In the genomic region with DNA sequence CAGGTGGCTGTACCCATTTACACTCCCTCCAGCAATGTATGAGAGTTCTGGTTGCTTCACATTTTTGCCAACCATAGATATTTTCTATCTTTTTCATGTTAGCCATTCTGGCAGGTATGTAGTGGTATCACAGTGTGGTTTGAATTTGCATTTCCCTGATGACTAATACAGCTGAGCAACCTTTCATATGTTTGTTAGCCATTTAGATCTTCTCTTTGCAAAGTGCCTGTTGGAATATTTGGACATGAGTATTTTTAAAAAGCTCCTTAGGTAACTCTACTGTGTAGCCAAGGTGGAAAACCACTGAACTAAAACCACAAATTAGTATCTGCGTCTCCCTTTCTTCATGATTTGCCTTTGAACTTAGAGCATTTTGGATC, we compare ENCODE assay signal across 8 cellular contexts. TPM values are rescaled to one million over a fixed set of nuclear protein-coding genes. Genes with fewer than 3 reads are reported as not detected.
DNase-seq lines count a peak whose midpoint lies in the region; ATAC-seq and TF ChIP-seq lines count a peak whose summit lies in the region.

No MANE protein-coding gene starts in this region.

- 93% methylated on average over 1 of the region's 1 CpG for WGBS in heart right ventricle, 2 donors

- H3K9me3 Mint-ChIP-seq in central memory CD8-positive, alpha-beta T cell, result peaks cover 4% of the 10 kb centered on the region

- peak overlapping the region; percentile 61 for H3K4me3 Mint-ChIP-seq in central memory CD8-positive, alpha-beta T cell

- intact Hi-C loops in heart right ventricle (cut with DNase I) (no loop called here), Right ventricle myocardium superior (cut with DNase I) (no loop called here)

- no peaks in the 10 kb centered on the region for H3K27me3 Mint-ChIP-seq in central memory CD8-positive, alpha-beta T cell

- H3K27ac ChIP-seq in heart right ventricle, result peak overlapping the region in 6 of 10 donors; percentile 7 to 96 (median 48)
- H3K27ac ChIP-seq in subcutaneous abdominal adipose tissue (ENCODE audit: low read depth, low read length), result peak overlapping the region; percentile 79

- peaks cover 97% of the 10 kb centered on the region for H3K4me1 Mint-ChIP-seq in central memory CD8-positive, alpha-beta T cell

- H3K4me1 ChIP-seq in heart right ventricle (peaks cover 8 to 100% (median 73%) of the 10 kb centered on the region in 9 donors), subcutaneous abdominal adipose tissue (ENCODE audit: control insufficient read depth in 5 of 5, insufficient read depth in 5 of 5, low read length in 5 of 5) (peaks cover 8 to 86% (median 58%) of the 10 kb centered on the region in 5 donors)

- peak overlapping the region; percentile 100 for H3K27ac Mint-ChIP-seq in central memory CD8-positive, alpha-beta T cell (ENCODE audit: low read depth)

- no peak for TF ChIP-seq CTCF in heart right ventricle (IDR thresholded peaks at IDR 0.05)

- no peak overlapping the region for H3K4me3 ChIP-seq in heart right ventricle
- no peak overlapping the region for H3K4me3 ChIP-seq in subcutaneous abdominal adipose tissue (ENCODE audit: low read depth in 1 of 5, low read length in 5 of 5)

- H3K36me3 ChIP-seq in heart right ventricle (peaks cover 0 to 41% (median 7%) of the 10 kb centered on the region in 9 donors), subcutaneous abdominal adipose tissue (ENCODE audit: control insufficient read depth in 5 of 5, insufficient read depth in 5 of 5, low read length in 5 of 5) (peaks cover 0 to 14% (median 7%) of the 10 kb centered on the region in 5 donors)

- H3K9me3 ChIP-seq in heart right ventricle, result no peaks in the 10 kb centered on the region
- no peaks in the 10 kb centered on the region for H3K9me3 ChIP-seq in subcutaneous abdominal adipose tissue (ENCODE audit: control insufficient read depth in 5 of 5, low read length in 5 of 5)

- peaks cover 67% of the 10 kb centered on the region for H3K36me3 Mint-ChIP-seq in central memory CD8-positive, alpha-beta T cell (ENCODE audit: insufficient read depth)

- H3K9ac ChIP-seq in subcutaneous abdominal adipose tissue (ENCODE audit: low read length in 5 of 5), result no peak overlapping the region

- ATAC-seq in heart right ventricle (no peak), Right ventricle myocardium superior (ENCODE audit: poor library complexity) (no peak), HG03571 (IDR thresholded peaks at IDR 0.05; ENCODE audit: unreplicated experiment) (peak; percentile 38)
- no peak for ATAC-seq in central memory CD8-positive, alpha-beta T cell (replicated peaks; ENCODE audit: extremely low read depth, poor library complexity, severe bottlenecking)

- no peak for DNase-seq in heart right ventricle
- no peak for DNase-seq in Right ventricle myocardium superior
- DNase-seq in central memory CD8-positive, alpha-beta T cell (ENCODE audit: low spot score in 2 of 2), result no peak
- no peak for DNase-seq in AML-193 (lab: John Stamatoyannopoulos, UW)
- DNase-seq in NCI-H2029 (lab: John Stamatoyannopoulos, UW), result no peak
- no peak for DNase-seq in NCI-H1417 treated with DMSO at 0.1 percent for 48 hours (lab: John Stamatoyannopoulos, UW)

- no peaks in the 10 kb centered on the region for H3K27me3 ChIP-seq in heart right ventricle
- H3K27me3 ChIP-seq in subcutaneous abdominal adipose tissue (ENCODE audit: control insufficient read depth in 5 of 5, insufficient read depth in 4 of 5, low read length in 5 of 5), result no peaks in the 10 kb centered on the region

RNA-seq across cellular contexts. Expression of a gene that starts 31.9 kb away (rescaled TPM):
- total RNA-seq in heart right ventricle, result 100 to 1,000 TPM in 1 of 10 donors, 10 to 100 TPM in 8, 1 to 10 TPM in 1; 9.5 to 146 (median 19.2) TPM
- polyA plus RNA-seq in heart right ventricle, result 10 to 100 TPM in 1 of 2 donors, 1 to 10 TPM in 1; 8.6 to 13.7 TPM
- 12.5 TPM for total RNA-seq in Right ventricle myocardium superior
